Comparison of ENCODE assay signal across 19 cellular contexts in genomic region chr4:79759793-79760192, GRCh38.
A peak's percentile ranks its signal among the peaks of the same experiment; 100 is the strongest.
DNase-seq lines count a peak whose midpoint lies in the region; ATAC-seq, FAIRE-seq and TF ChIP-seq lines count a peak whose summit lies in the region.
"Had no signal": no experiment of that assay in that cellular context is flagged by ENCODE, and none has a peak within 500 bp of the region (broad histone marks: within the 10 kb centered on the region; RNA-seq: fewer than 3 reads in every experiment).

No MANE protein-coding gene starts in this region.

- no peak for TF ChIP-seq CTCF in K562 (IDR thresholded peaks at IDR 0.05 in 2 of 3, conservative IDR thresholded peaks at IDR 0.05 in 1 of 3; ENCODE audit: insufficient read depth in 2 of 3, low read depth in 1 of 3, low read length in 3 of 3)

- intact Hi-C loops in K562 (cut with micrococcal nuclease) = loop anchor here (10.0 kb wide), 1 partner anchor 575 kb away; the partner anchor contains the start of gene CFAP299

- H3K79me2 ChIP-seq in K562 (ENCODE audit: control insufficient read depth, insufficient read depth, low read length) (no peaks in the 10 kb centered on the region), Karpas-422 (ENCODE audit: low read length) (no peaks in the 10 kb centered on the region)

- CTCF ChIA-PET in K562 (lab: Yijun Ruan, JAX; ENCODE audit: low intra/inter-chr PET ratio) = no interaction called here

- POLR2A ChIA-PET in K562 (lab: Yijun Ruan, JAX) = no interaction called here

- H3K4me2 ChIP-seq in K562 (ENCODE audit: insufficient read depth, low read length) (no peak overlapping the region), Karpas-422 (ENCODE audit: low read depth, low read length, poor library complexity, severe bottlenecking) (no peak overlapping the region)

- ATAC-seq in GM18858 (IDR thresholded peaks at IDR 0.05; ENCODE audit: unreplicated experiment) = peak; percentile 65
- peak; percentile 54 for ATAC-seq in GM21390 (IDR thresholded peaks at IDR 0.05; ENCODE audit: unreplicated experiment)
- ATAC-seq in HG03469 (IDR thresholded peaks at IDR 0.05; ENCODE audit: unreplicated experiment) = peak; percentile 54
- no peak for ATAC-seq in K562
- no peak for ATAC-seq in GM19324 (IDR thresholded peaks at IDR 0.05; ENCODE audit: low FRiP score, unreplicated experiment)
- ATAC-seq: T-helper 17 cell had no signal

- no peak overlapping the region for H3K9ac ChIP-seq in K562 (ENCODE audit: insufficient read depth in 1 of 2, low read depth in 2 of 2, low read length in 2 of 2)
- H3K9ac ChIP-seq in Karpas-422 (ENCODE audit: low read length) = no peak overlapping the region

- BruUV-seq in K562 (replicated peaks; lab: Mats Ljungman, UMichigan) = no TSS peak

- H3K4me3 ChIP-seq in K562 (no peak overlapping the region), Karpas-422 (ENCODE audit: low read length) (no peak overlapping the region)

- H3K9me1 ChIP-seq in K562 (ENCODE audit: control insufficient read depth, insufficient read depth, low read length) = no peaks in the 10 kb centered on the region

- H3K9me3 ChIP-seq in K562 (replicated peaks; ENCODE audit: control insufficient read depth, insufficient read depth, low read depth, low read length) = no peaks in the 10 kb centered on the region
- H3K9me3 ChIP-seq in Karpas-422 (ENCODE audit: low read length) = no peaks in the 10 kb centered on the region
- H3K9me3 ChIP-seq: Caco-2 had no signal

- H4K20me1 ChIP-seq in K562 (replicated peaks; ENCODE audit: control insufficient read depth, insufficient read depth, low read length) = no peaks in the 10 kb centered on the region
- no peaks in the 10 kb centered on the region for H4K20me1 ChIP-seq in Karpas-422 (ENCODE audit: insufficient read depth, low read depth, low read length)

- TF ChIP-seq POLR2A in K562 (conservative IDR thresholded peaks at IDR 0.05) = no peak

- H3K4me1 ChIP-seq in K562 (replicated peaks in 1 of 2; ENCODE audit: control insufficient read depth in 2 of 2, insufficient read depth in 2 of 2, low read length in 2 of 2) (peaks cover 0 to 4% of the 10 kb centered on the region in 2 experiments; a peak in 2 of 5 replicates), Karpas-422 (ENCODE audit: low read length) (no peaks in the 10 kb centered on the region)
- H3K4me1 ChIP-seq: Caco-2 had no signal

- TF ChIP-seq RAD21 in K562 (CRISPR knock-in tag; conservative IDR thresholded peaks at IDR 0.05 in 1 of 2, IDR thresholded peaks at IDR 0.05 in 1 of 2) = no peak

- H3K9me2 ChIP-seq in Karpas-422 (replicated peaks; ENCODE audit: insufficient read depth, low read length) = no peaks in the 10 kb centered on the region

- no peak for FAIRE-seq in K562 (lab: Jason Lieb, UNC)
- FAIRE-seq: RCC 7860 had no signal

- in situ Hi-C loops in K562 (cut with MboI) = no loop called here

- H2AFZ ChIP-seq in K562 (ENCODE audit: low read depth, low read length) (peak overlapping the region; percentile 60), Karpas-422 (ENCODE audit: low read length) (no peak overlapping the region)

- TF ChIP-seq EP300 in K562 (IDR thresholded peaks at IDR 0.05; ENCODE audit: low read length) = no peak

- H3K36me3 ChIP-seq in K562 (ENCODE audit: control insufficient read depth, insufficient read depth, low read length) (no peaks in the 10 kb centered on the region), Karpas-422 (ENCODE audit: insufficient read depth, low read length) (no peaks in the 10 kb centered on the region)

- no peaks in the 10 kb centered on the region for H3K27me3 ChIP-seq in K562 (ENCODE audit: control insufficient read depth in 2 of 2, insufficient read depth in 2 of 2, low read length in 2 of 2)
- no peaks in the 10 kb centered on the region for H3K27me3 ChIP-seq in Karpas-422 (ENCODE audit: low read length)

- H3K27ac ChIP-seq in K562 (ENCODE audit: extremely low read depth, low read depth, low read length) (no peak overlapping the region), Karpas-422 (ENCODE audit: low read length) (no peak overlapping the region)
- H3K27ac ChIP-seq: HL-60 had no signal

- no peak for DNase-seq in K562 (ENCODE audit: extremely low read depth in 1 of 4, low spot score in 3 of 4)
- DNase-seq in Karpas-422 = no peak
- no peak for DNase-seq in SK-N-DZ (ENCODE audit: low spot score)
- DNase-seq: AML-193, Caco-2, GOT3, KBM-7, NCI-H1105, NCI-H1694 treated with DMSO at 0.1 percent for 48 hours, NCI-H2171 treated with DMSO at 0.1 percent for 48 hours, NCI-H774, SHP77, T-helper 17 cell had no signal

TF ChIP-seq in K562, 482 proteins besides CTCF, POLR2A, EP300 and RAD21 (continues in another document):
- TF ChIP-seq ZNF263 (CRISPR knock-in tag; IDR thresholded peaks at IDR 0.05; ENCODE audit: borderline replicate concordance) (no peak), ID3 (CRISPR knock-in tag; IDR thresholded peaks at IDR 0.05) (no peak), ID3 (tag; IDR thresholded peaks at IDR 0.05) (no peak), ZNF24 (IDR thresholded peaks at IDR 0.05) (no peak), HCFC1 (IDR thresholded peaks at IDR 0.05; ENCODE audit: low read depth, low read length) (no peak), ZNF444 (CRISPR knock-in tag; IDR thresholded peaks at IDR 0.05) (no peak), ZMIZ1 (IDR thresholded peaks at IDR 0.05; ENCODE audit: low read depth in 2 of 2, low read length in 2 of 2) (no peak), ZFP36 (IDR thresholded peaks at IDR 0.05; ENCODE audit: low read depth, low read length, partially characterized antibody) (no peak), TCF7L2 (IDR thresholded peaks at IDR 0.05; ENCODE audit: low read depth, low read length) (no peak), PHB (CRISPR knock-in tag; IDR thresholded peaks at IDR 0.05) (no peak), CLOCK (CRISPR knock-in tag; IDR thresholded peaks at IDR 0.05; ENCODE audit: borderline replicate concordance) (no peak)

Comparison
In these comparisons a context has a peak if more than half of its experiments do, and no peak if none do; other contexts are left out.
1. ATAC-seq: peak in GM18858 (single experiment), GM21390 (single experiment) and HG03469 (single experiment); none in K562 (single experiment) and GM19324 (single experiment).